Comparison of ENCODE assay signal across 10 cellular contexts in genomic region chr13:27007166-27007565, GRCh38.
DNase-seq lines count a peak whose midpoint lies in the region; ATAC-seq, FAIRE-seq and TF ChIP-seq lines count a peak whose summit lies in the region.
"Had no signal": no experiment of that assay in that cellular context is flagged by ENCODE, and none has a peak within 500 bp of the region (broad histone marks: within the 10 kb centered on the region; RNA-seq: fewer than 3 reads in every experiment).

No MANE protein-coding gene starts in this region.

- POLR2A ChIA-PET in HepG2 (lab: Yijun Ruan, JAX) = no interaction called here

- TF ChIP-seq EP300 in HepG2 (IDR thresholded peaks at IDR 0.05; ENCODE audit: low read depth in 2 of 2, low read length in 2 of 2) (no peak), HepG2 (CRISPR knock-in tag; IDR thresholded peaks at IDR 0.05; ENCODE audit: borderline replicate concordance) (no peak)

- DNase-seq in DMS79 treated with DMSO at 0.1 percent for 48 hours (lab: John Stamatoyannopoulos, UW) = peak; percentile 32
- no peak for DNase-seq in DMS79 (lab: John Stamatoyannopoulos, UW)
- DNase-seq in astrocyte of the cerebellum (ENCODE audit: low read depth) = no peak
- no peak for DNase-seq in HepG2 (ENCODE audit: low spot score)
- no peak for DNase-seq in thoracic aorta (ENCODE audit: low spot score)
- no peak for DNase-seq in retina
- no peak for DNase-seq in central memory CD4-positive, alpha-beta T cell
- DNase-seq in SKM-1 treated with dmso at 0.1 percent for 144 hours (lab: John Stamatoyannopoulos, UW; ENCODE audit: unreplicated experiment) = no peak
- DNase-seq: immature natural killer cell had no signal

- TF ChIP-seq RAD21 in HepG2 (CRISPR knock-in tag; IDR thresholded peaks at IDR 0.05) = no peak

- H3K4me1 ChIP-seq in HepG2 (ENCODE audit: insufficient read depth, low read length) (peaks cover 30% of the 10 kb centered on the region), thoracic aorta (ENCODE audit: control insufficient read depth in 1 of 2, low read depth in 2 of 2) (peaks cover 5 to 19% of the 10 kb centered on the region in 2 donors)

- intact Hi-C loops in HepG2 (cut with micrococcal nuclease; ENCODE audit: unreplicated experiment) = no loop called here

- ATAC-seq in HepG2 (no peak), thoracic aorta (ENCODE audit: insufficient number of reproducible peaks, low FRiP score, low read depth) (no peak)

- no peaks in the 10 kb centered on the region for H3K79me2 ChIP-seq in HepG2 (ENCODE audit: insufficient read depth, low read length)

- no TSS peak for BruUV-seq in HepG2 (replicated peaks; lab: Mats Ljungman, UMichigan)

- TF ChIP-seq CTCF in astrocyte of the cerebellum (IDR thresholded peaks at IDR 0.05; ENCODE audit: low read depth, low read length, missing control alignments) (no peak), HepG2 (CRISPR knock-in tag; IDR thresholded peaks at IDR 0.05) (no peak), thoracic aorta (IDR thresholded peaks at IDR 0.05) (no peak)

- H3K9ac ChIP-seq in HepG2 (ENCODE audit: insufficient read depth, low read depth, low read length) = no peak overlapping the region

- 22% methylated on average over 10 of the region's 12 CpGs for WGBS in HepG2 (ENCODE audit: low lambda C conversion rate)

- H3K27me3 ChIP-seq in HepG2 (ENCODE audit: control insufficient read depth in 1 of 2, insufficient read depth in 2 of 2, low read length in 2 of 2) (peaks cover 3 to 45% of the 10 kb centered on the region in 2 experiments; a peak in 4 of 5 replicates), thoracic aorta (replicated peaks; ENCODE audit: insufficient read depth) (no peaks in the 10 kb centered on the region)

- H2AFZ ChIP-seq in HepG2 (ENCODE audit: low read length) = no peak overlapping the region

- H3K27ac ChIP-seq in HepG2 (ENCODE audit: extremely low read length, insufficient read depth, low read length) (no peak overlapping the region), thoracic aorta (no peak overlapping the region)
- H3K27ac ChIP-seq: 22Rv1 had no signal

- CTCF ChIA-PET in HepG2 (lab: Yijun Ruan, JAX; ENCODE audit: low intra/inter-chr PET ratio, low total read pairs) = no interaction called here

- H3K9me3 ChIP-seq in HepG2 (ENCODE audit: low read length) (no peaks in the 10 kb centered on the region), thoracic aorta (no peaks in the 10 kb centered on the region)

- peak overlapping the region; percentile 81 for H3K4me2 ChIP-seq in HepG2 (ENCODE audit: low read depth, low read length)

- in situ Hi-C loops in astrocyte of the cerebellum (cut with HindIII; ENCODE audit: low sequenced_read_pairs) (no loop called here), HepG2 (cut with HindIII; ENCODE audit: extremely low pct_ligation_motif_present, low pct_unique_long_range_greater_than_20kb) (no loop called here)

- FAIRE-seq in HepG2 (lab: Jason Lieb, UNC) = no peak

- H3K36me3 ChIP-seq in HepG2 (replicated peaks in 1 of 2; ENCODE audit: control insufficient read depth in 1 of 2, insufficient read depth in 2 of 2, low read length in 2 of 2) (no peaks in the 10 kb centered on the region), thoracic aorta (no peaks in the 10 kb centered on the region)

- no peak for TF ChIP-seq POLR2A in HepG2 (IDR thresholded peaks at IDR 0.05; ENCODE audit: insufficient read depth in 1 of 2, low read depth in 2 of 2, low read length in 2 of 2)

- H4K20me1 ChIP-seq in HepG2 (ENCODE audit: insufficient read depth, low read length) = no peaks in the 10 kb centered on the region

- peak overlapping the region; percentile 11 for H3K4me3 ChIP-seq in astrocyte of the cerebellum (ENCODE audit: low read depth, low read length)
- peak overlapping the region in 2 of 3 experiments; percentile 14 to 68; a peak in 2 of 6 replicates for H3K4me3 ChIP-seq in HepG2 (replicated peaks in 1 of 3; ENCODE audit: insufficient read depth in 1 of 3, low read depth in 2 of 3, low read length in 3 of 3)
- peak overlapping the region; percentile 72 for H3K4me3 ChIP-seq in thoracic aorta

TF ChIP-seq in HepG2, 621 proteins besides CTCF, POLR2A, EP300 and RAD21:
- TF ChIP-seq GATA4 (IDR thresholded peaks at IDR 0.05; ENCODE audit: borderline replicate concordance, low read depth) = no peak
- TF ChIP-seq ZNF670 (CRISPR knock-in tag; IDR thresholded peaks at IDR 0.05; ENCODE audit: borderline replicate concordance) = no peak
- no peak for TF ChIP-seq ZBTB46 (CRISPR knock-in tag; IDR thresholded peaks at IDR 0.05; ENCODE audit: borderline replicate concordance)
- no peak for TF ChIP-seq TAF1 (CRISPR knock-in tag; IDR thresholded peaks at IDR 0.05)
- no peak for TF ChIP-seq ZMYM3 (CRISPR knock-in tag; IDR thresholded peaks at IDR 0.05)
- TF ChIP-seq CAMTA2 (CRISPR knock-in tag; IDR thresholded peaks at IDR 0.05; ENCODE audit: borderline replicate concordance) = no peak
- no peak for TF ChIP-seq ZNF577 (CRISPR knock-in tag; IDR thresholded peaks at IDR 0.05; ENCODE audit: borderline replicate concordance, low read depth)
- no peak for TF ChIP-seq EED (CRISPR knock-in tag; IDR thresholded peaks at IDR 0.05)
- TF ChIP-seq KLF16 (CRISPR knock-in tag; IDR thresholded peaks at IDR 0.05) = no peak
- no peak for TF ChIP-seq KDM6A (CRISPR knock-in tag; IDR thresholded peaks at IDR 0.05; ENCODE audit: low read depth)
- TF ChIP-seq PAX8 (CRISPR knock-in tag; IDR thresholded peaks at IDR 0.05; ENCODE audit: borderline replicate concordance) = no peak
- no peak for TF ChIP-seq ZNF800 (CRISPR knock-in tag; IDR thresholded peaks at IDR 0.05)
- no peak for TF ChIP-seq PITX1 (CRISPR knock-in tag; IDR thresholded peaks at IDR 0.05)
- TF ChIP-seq ZSCAN9 (CRISPR knock-in tag; IDR thresholded peaks at IDR 0.05; ENCODE audit: borderline replicate concordance) = no peak
- no peak for TF ChIP-seq ZSCAN20 (CRISPR knock-in tag; IDR thresholded peaks at IDR 0.05; ENCODE audit: borderline replicate concordance)
- TF ChIP-seq STAG1 (CRISPR knock-in tag; IDR thresholded peaks at IDR 0.05) = no peak
- no peak for TF ChIP-seq MAFF (IDR thresholded peaks at IDR 0.05; ENCODE audit: low read depth, low read length)
- TF ChIP-seq PRDM10 (CRISPR knock-in tag; IDR thresholded peaks at IDR 0.05; ENCODE audit: low read depth) = no peak
- TF ChIP-seq SNRNP70 (IDR thresholded peaks at IDR 0.05; ENCODE audit: low read depth, low read length) = no peak
- no peak for TF ChIP-seq JARID2 (CRISPR knock-in tag; IDR thresholded peaks at IDR 0.05; ENCODE audit: insufficient replicate concordance)
TF ChIP-seq in HepG2: peak in this region for 0.

Comparison
In these comparisons a context has a peak if more than half of its experiments do, and no peak if none do; other contexts are left out.
1. H3K4me3 ChIP-seq: peak in every context shown above with its lines; median percentile 72 in thoracic aorta; 41 in HepG2; 11 in astrocyte of the cerebellum.